In the genomic region with DNA sequence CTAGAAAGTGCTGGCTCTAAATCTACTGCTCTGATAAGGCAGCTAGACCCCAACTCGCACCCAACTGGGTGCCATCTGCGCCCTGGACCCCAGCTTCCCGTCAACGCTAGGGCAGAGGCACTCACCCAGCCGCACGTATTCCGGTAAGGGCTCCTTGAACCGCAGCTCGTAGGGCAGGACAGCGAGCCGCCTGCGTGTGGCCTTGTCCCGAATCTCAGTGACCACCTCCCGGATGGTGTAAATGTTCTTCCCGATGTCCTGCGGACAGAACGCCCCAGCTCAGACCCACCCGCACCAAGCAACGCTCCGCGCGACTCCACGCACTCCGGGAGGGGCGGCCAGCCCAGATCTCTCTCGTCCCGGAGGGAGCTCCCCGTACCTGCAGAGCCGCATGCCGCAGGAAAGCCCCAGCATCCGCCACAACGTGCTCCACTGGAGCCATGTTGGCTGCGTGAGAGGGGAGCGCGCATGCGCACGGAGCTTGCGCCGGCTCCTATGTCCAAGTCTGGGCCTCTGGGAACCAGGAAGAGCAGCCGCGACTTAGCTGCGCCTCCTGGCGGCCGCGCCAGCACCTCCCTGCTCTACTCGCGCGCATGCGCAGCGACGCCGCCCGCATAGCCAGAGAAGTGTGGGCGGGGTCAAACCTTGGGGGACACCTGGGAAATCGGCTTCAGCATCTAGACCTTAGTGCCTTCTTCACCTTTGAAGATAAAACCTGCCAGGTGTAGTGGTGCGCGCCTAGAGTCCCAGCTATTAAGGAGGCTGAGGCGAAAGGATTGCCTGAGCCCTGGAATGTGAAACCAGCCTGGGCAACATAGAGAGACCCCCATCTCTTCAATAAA, we compare ENCODE assay signal across 1 cellular context.
TF ChIP-seq lines count a peak whose summit lies in the region.

A gene (minus strand): TSS at position 458 of the 842 bp plus-strand sequence. CDS start 16 bp downstream, at position 442.

TF ChIP-seq in K562, 482 proteins besides CTCF, POLR2A, EP300 and RAD21 (continued from another document and continues in another):
- TF ChIP-seq, protein P1, sequence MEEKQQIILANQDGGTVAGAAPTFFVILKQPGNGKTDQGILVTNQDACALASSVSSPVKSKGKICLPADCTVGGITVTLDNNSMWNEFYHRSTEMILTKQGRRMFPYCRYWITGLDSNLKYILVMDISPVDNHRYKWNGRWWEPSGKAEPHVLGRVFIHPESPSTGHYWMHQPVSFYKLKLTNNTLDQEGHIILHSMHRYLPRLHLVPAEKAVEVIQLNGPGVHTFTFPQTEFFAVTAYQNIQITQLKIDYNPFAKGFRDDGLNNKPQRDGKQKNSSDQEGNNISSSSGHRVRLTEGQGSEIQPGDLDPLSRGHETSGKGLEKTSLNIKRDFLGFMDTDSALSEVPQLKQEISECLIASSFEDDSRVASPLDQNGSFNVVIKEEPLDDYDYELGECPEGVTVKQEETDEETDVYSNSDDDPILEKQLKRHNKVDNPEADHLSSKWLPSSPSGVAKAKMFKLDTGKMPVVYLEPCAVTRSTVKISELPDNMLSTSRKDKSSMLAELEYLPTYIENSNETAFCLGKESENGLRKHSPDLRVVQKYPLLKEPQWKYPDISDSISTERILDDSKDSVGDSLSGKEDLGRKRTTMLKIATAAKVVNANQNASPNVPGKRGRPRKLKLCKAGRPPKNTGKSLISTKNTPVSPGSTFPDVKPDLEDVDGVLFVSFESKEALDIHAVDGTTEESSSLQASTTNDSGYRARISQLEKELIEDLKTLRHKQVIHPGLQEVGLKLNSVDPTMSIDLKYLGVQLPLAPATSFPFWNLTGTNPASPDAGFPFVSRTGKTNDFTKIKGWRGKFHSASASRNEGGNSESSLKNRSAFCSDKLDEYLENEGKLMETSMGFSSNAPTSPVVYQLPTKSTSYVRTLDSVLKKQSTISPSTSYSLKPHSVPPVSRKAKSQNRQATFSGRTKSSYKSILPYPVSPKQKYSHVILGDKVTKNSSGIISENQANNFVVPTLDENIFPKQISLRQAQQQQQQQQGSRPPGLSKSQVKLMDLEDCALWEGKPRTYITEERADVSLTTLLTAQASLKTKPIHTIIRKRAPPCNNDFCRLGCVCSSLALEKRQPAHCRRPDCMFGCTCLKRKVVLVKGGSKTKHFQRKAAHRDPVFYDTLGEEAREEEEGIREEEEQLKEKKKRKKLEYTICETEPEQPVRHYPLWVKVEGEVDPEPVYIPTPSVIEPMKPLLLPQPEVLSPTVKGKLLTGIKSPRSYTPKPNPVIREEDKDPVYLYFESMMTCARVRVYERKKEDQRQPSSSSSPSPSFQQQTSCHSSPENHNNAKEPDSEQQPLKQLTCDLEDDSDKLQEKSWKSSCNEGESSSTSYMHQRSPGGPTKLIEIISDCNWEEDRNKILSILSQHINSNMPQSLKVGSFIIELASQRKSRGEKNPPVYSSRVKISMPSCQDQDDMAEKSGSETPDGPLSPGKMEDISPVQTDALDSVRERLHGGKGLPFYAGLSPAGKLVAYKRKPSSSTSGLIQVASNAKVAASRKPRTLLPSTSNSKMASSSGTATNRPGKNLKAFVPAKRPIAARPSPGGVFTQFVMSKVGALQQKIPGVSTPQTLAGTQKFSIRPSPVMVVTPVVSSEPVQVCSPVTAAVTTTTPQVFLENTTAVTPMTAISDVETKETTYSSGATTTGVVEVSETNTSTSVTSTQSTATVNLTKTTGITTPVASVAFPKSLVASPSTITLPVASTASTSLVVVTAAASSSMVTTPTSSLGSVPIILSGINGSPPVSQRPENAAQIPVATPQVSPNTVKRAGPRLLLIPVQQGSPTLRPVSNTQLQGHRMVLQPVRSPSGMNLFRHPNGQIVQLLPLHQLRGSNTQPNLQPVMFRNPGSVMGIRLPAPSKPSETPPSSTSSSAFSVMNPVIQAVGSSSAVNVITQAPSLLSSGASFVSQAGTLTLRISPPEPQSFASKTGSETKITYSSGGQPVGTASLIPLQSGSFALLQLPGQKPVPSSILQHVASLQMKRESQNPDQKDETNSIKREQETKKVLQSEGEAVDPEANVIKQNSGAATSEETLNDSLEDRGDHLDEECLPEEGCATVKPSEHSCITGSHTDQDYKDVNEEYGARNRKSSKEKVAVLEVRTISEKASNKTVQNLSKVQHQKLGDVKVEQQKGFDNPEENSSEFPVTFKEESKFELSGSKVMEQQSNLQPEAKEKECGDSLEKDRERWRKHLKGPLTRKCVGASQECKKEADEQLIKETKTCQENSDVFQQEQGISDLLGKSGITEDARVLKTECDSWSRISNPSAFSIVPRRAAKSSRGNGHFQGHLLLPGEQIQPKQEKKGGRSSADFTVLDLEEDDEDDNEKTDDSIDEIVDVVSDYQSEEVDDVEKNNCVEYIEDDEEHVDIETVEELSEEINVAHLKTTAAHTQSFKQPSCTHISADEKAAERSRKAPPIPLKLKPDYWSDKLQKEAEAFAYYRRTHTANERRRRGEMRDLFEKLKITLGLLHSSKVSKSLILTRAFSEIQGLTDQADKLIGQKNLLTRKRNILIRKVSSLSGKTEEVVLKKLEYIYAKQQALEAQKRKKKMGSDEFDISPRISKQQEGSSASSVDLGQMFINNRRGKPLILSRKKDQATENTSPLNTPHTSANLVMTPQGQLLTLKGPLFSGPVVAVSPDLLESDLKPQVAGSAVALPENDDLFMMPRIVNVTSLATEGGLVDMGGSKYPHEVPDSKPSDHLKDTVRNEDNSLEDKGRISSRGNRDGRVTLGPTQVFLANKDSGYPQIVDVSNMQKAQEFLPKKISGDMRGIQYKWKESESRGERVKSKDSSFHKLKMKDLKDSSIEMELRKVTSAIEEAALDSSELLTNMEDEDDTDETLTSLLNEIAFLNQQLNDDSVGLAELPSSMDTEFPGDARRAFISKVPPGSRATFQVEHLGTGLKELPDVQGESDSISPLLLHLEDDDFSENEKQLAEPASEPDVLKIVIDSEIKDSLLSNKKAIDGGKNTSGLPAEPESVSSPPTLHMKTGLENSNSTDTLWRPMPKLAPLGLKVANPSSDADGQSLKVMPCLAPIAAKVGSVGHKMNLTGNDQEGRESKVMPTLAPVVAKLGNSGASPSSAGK (IDR thresholded peaks at IDR 0.05): peak; percentile 43; the same call in 1 of the 2 replicates
- no peak for TF ChIP-seq NR2C2 (CRISPR knock-in tag; IDR thresholded peaks at IDR 0.05)
- peak; percentile 31; the same call in 1 of the 2 replicates for TF ChIP-seq NR2C2 (tag; IDR thresholded peaks at IDR 0.05)
- TF ChIP-seq NFIX (CRISPR knock-in tag; IDR thresholded peaks at IDR 0.05; ENCODE audit: low read depth): no peak
- TF ChIP-seq ZNF354B (CRISPR knock-in tag; IDR thresholded peaks at IDR 0.05): no peak
- TF ChIP-seq ZNF696 (CRISPR knock-in tag; conservative IDR thresholded peaks at IDR 0.05): no peak
- TF ChIP-seq TBP (optimal IDR thresholded peaks at IDR 0.05; ENCODE audit: low read depth, low read length): peak; percentile 93
- peak in 1 of 2 experiments; percentile 49; a peak in 1 of 4 replicates for TF ChIP-seq TBL1XR1 (IDR thresholded peaks at IDR 0.05; ENCODE audit: low read length in 2 of 2)
- peak; percentile 91 for TF ChIP-seq RB1 (IDR thresholded peaks at IDR 0.05; ENCODE audit: low read depth)
- TF ChIP-seq PRMT5 (CRISPR knock-in tag; IDR thresholded peaks at IDR 0.05): no peak
- TF ChIP-seq, protein P2, sequence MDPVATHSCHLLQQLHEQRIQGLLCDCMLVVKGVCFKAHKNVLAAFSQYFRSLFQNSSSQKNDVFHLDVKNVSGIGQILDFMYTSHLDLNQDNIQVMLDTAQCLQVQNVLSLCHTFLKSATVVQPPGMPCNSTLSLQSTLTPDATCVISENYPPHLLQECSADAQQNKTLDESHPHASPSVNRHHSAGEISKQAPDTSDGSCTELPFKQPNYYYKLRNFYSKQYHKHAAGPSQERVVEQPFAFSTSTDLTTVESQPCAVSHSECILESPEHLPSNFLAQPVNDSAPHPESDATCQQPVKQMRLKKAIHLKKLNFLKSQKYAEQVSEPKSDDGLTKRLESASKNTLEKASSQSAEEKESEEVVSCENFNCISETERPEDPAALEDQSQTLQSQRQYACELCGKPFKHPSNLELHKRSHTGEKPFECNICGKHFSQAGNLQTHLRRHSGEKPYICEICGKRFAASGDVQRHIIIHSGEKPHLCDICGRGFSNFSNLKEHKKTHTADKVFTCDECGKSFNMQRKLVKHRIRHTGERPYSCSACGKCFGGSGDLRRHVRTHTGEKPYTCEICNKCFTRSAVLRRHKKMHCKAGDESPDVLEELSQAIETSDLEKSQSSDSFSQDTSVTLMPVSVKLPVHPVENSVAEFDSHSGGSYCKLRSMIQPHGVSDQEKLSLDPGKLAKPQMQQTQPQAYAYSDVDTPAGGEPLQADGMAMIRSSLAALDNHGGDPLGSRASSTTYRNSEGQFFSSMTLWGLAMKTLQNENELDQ (CRISPR knock-in tag; IDR thresholded peaks at IDR 0.05; ENCODE audit: borderline replicate concordance): no peak
- no peak for TF ChIP-seq CHD4 (IDR thresholded peaks at IDR 0.05; ENCODE audit: insufficient read depth, insufficient replicate concordance, low read depth, low read length, poor library complexity, severe bottlenecking)
- peak; percentile 90 for TF ChIP-seq SIN3B (IDR thresholded peaks at IDR 0.05; ENCODE audit: low read depth)
- TF ChIP-seq, protein P3, sequence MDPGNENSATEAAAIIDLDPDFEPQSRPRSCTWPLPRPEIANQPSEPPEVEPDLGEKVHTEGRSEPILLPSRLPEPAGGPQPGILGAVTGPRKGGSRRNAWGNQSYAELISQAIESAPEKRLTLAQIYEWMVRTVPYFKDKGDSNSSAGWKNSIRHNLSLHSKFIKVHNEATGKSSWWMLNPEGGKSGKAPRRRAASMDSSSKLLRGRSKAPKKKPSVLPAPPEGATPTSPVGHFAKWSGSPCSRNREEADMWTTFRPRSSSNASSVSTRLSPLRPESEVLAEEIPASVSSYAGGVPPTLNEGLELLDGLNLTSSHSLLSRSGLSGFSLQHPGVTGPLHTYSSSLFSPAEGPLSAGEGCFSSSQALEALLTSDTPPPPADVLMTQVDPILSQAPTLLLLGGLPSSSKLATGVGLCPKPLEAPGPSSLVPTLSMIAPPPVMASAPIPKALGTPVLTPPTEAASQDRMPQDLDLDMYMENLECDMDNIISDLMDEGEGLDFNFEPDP (CRISPR knock-in tag; IDR thresholded peaks at IDR 0.05): no peak
- no peak for TF ChIP-seq BRCA1 (IDR thresholded peaks at IDR 0.05)
- TF ChIP-seq BRCA1 (CRISPR knock-in tag; IDR thresholded peaks at IDR 0.05): no peak
- TF ChIP-seq MXI1 (IDR thresholded peaks at IDR 0.05; ENCODE audit: low read depth, low read length): peak; percentile 76; the same call in 1 of the 2 replicates
- peak; percentile 98 for TF ChIP-seq ELF1 (tag; IDR thresholded peaks at IDR 0.05)
- no peak for TF ChIP-seq PHF21A (IDR thresholded peaks at IDR 0.05; ENCODE audit: borderline replicate concordance, low read depth)
- TF ChIP-seq MED1 (CRISPR knock-in tag; IDR thresholded peaks at IDR 0.05; ENCODE audit: borderline replicate concordance): no peak
- no peak for TF ChIP-seq EZH2 (IDR thresholded peaks at IDR 0.05; ENCODE audit: borderline replicate concordance, low read depth, low read length)
- TF ChIP-seq HDAC1 (IDR thresholded peaks at IDR 0.05): peak in 1 of 2 experiments; percentile 97; a peak in 2 of 4 replicates
- TF ChIP-seq, protein P4, sequence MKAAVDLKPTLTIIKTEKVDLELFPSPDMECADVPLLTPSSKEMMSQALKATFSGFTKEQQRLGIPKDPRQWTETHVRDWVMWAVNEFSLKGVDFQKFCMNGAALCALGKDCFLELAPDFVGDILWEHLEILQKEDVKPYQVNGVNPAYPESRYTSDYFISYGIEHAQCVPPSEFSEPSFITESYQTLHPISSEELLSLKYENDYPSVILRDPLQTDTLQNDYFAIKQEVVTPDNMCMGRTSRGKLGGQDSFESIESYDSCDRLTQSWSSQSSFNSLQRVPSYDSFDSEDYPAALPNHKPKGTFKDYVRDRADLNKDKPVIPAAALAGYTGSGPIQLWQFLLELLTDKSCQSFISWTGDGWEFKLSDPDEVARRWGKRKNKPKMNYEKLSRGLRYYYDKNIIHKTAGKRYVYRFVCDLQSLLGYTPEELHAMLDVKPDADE (conservative IDR thresholded peaks at IDR 0.05; ENCODE audit: control insufficient read depth, low read depth, low read length): no peak
- no peak for TF ChIP-seq ZNF507 (tag; conservative IDR thresholded peaks at IDR 0.05)
- no peak for TF ChIP-seq MAFK (IDR thresholded peaks at IDR 0.05; ENCODE audit: low read length)
- TF ChIP-seq, protein P5, sequence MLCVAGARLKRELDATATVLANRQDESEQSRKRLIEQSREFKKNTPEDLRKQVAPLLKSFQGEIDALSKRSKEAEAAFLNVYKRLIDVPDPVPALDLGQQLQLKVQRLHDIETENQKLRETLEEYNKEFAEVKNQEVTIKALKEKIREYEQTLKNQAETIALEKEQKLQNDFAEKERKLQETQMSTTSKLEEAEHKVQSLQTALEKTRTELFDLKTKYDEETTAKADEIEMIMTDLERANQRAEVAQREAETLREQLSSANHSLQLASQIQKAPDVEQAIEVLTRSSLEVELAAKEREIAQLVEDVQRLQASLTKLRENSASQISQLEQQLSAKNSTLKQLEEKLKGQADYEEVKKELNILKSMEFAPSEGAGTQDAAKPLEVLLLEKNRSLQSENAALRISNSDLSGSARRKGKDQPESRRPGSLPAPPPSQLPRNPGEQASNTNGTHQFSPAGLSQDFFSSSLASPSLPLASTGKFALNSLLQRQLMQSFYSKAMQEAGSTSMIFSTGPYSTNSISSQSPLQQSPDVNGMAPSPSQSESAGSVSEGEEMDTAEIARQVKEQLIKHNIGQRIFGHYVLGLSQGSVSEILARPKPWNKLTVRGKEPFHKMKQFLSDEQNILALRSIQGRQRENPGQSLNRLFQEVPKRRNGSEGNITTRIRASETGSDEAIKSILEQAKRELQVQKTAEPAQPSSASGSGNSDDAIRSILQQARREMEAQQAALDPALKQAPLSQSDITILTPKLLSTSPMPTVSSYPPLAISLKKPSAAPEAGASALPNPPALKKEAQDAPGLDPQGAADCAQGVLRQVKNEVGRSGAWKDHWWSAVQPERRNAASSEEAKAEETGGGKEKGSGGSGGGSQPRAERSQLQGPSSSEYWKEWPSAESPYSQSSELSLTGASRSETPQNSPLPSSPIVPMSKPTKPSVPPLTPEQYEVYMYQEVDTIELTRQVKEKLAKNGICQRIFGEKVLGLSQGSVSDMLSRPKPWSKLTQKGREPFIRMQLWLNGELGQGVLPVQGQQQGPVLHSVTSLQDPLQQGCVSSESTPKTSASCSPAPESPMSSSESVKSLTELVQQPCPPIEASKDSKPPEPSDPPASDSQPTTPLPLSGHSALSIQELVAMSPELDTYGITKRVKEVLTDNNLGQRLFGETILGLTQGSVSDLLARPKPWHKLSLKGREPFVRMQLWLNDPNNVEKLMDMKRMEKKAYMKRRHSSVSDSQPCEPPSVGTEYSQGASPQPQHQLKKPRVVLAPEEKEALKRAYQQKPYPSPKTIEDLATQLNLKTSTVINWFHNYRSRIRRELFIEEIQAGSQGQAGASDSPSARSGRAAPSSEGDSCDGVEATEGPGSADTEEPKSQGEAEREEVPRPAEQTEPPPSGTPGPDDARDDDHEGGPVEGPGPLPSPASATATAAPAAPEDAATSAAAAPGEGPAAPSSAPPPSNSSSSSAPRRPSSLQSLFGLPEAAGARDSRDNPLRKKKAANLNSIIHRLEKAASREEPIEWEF (CRISPR knock-in tag; IDR thresholded peaks at IDR 0.05): no peak
